17 cellular contexts compared by ENCODE assay signal in genomic region chr4:110982486-110982885, GRCh38.
"Had no signal": no experiment of that assay in that cellular context is flagged by ENCODE, and none has a peak within 500 bp of the region (broad histone marks: within the 10 kb centered on the region; RNA-seq: fewer than 3 reads in every experiment).

No MANE protein-coding gene starts in this region.

- H3K27ac Mint-ChIP-seq: brain; nephron progenitor cell; stimulated activated effector memory CD8-positive, alpha-beta T cell treated with anti-CD3 and anti-CD28 coated beads, Interleukin-12 subunit alpha, Interleukin-12 subunit beta, amount 100 ng/mL, for 72 hours; T-cell had no signal

- H3K27me3 Mint-ChIP-seq: brain; central memory CD8-positive, alpha-beta T cell; T-cell had no signal

- H3K27me3 ChIP-seq: esophagus squamous epithelium, right lobe of liver, thyroid gland had no signal

- H3K4me1 Mint-ChIP-seq: brain; central memory CD8-positive, alpha-beta T cell; nephron progenitor cell; stimulated activated effector memory CD8-positive, alpha-beta T cell treated with anti-CD3 and anti-CD28 coated beads, Interleukin-12 subunit alpha, Interleukin-12 subunit beta, amount 100 ng/mL, for 72 hours; T-cell had no signal

- H3K36me3 Mint-ChIP-seq: brain; stimulated activated effector memory CD8-positive, alpha-beta T cell treated with anti-CD3 and anti-CD28 coated beads, Interleukin-12 subunit alpha, Interleukin-12 subunit beta, amount 100 ng/mL, for 72 hours; T-cell had no signal

- H3K4me3 Mint-ChIP-seq: brain; central memory CD8-positive, alpha-beta T cell; nephron progenitor cell; stimulated activated effector memory CD8-positive, alpha-beta T cell treated with anti-CD3 and anti-CD28 coated beads, Interleukin-12 subunit alpha, Interleukin-12 subunit beta, amount 100 ng/mL, for 72 hours; T-cell had no signal

- H3K4me1 ChIP-seq: esophagus squamous epithelium, psoas muscle, right lobe of liver, thyroid gland had no signal

- H3K27ac ChIP-seq: coronary artery, esophagus squamous epithelium, psoas muscle, right lobe of liver, thyroid gland had no signal

- H3K36me3 ChIP-seq: esophagus squamous epithelium, right lobe of liver, thyroid gland had no signal

- H3K4me3 ChIP-seq: coronary artery, esophagus squamous epithelium, psoas muscle, right lobe of liver, thyroid gland had no signal

- DNase-seq: activated CD4-positive, alpha-beta T cell treated with anti-CD3 and anti-CD28 coated beads, Interleukin-2, amount 50 U/mL, for 1 hour; activated CD8-positive, alpha-beta memory T cell treated with anti-CD3 and anti-CD28 coated beads for 24 hours; activated naive CD4-positive, alpha-beta T cell; effector CD4-positive, alpha-beta T cell; esophagus squamous epithelium; foreskin fibroblast; nephron progenitor cell; psoas muscle; right lobe of liver; stimulated activated CD4-positive, alpha-beta T cell treated with anti-CD3 and anti-CD28 coated beads, Interleukin-2, amount 100 ng/mL, for 24 hours; T-cell; T-helper 9 cell; thyroid gland had no signal

- H3K9me3 ChIP-seq: esophagus squamous epithelium, psoas muscle, right lobe of liver, thyroid gland had no signal

- H3K9me3 Mint-ChIP-seq: brain; nephron progenitor cell; stimulated activated effector memory CD8-positive, alpha-beta T cell treated with anti-CD3 and anti-CD28 coated beads, Interleukin-12 subunit alpha, Interleukin-12 subunit beta, amount 100 ng/mL, for 72 hours had no signal
